ENCODE assay signal across 8 cellular contexts in genomic region chr9:132943677-132944293, GRCh38. TPM values are rescaled to one million over a fixed set of nuclear protein-coding genes. Genes with fewer than 3 reads are reported as not detected.
DNase-seq lines count a peak whose midpoint lies in the region; ATAC-seq and TF ChIP-seq lines count a peak whose summit lies in the region.

No MANE protein-coding gene starts in this region.

- no peaks in the 10 kb centered on the region for H3K9me3 ChIP-seq in ovary

- peaks cover 3% of the 10 kb centered on the region for H3K4me1 ChIP-seq in ovary (ENCODE audit: insufficient read depth)

- peak overlapping the region; percentile 98 for H3K4me3 ChIP-seq in ovary

- WGBS in ovary, 3 donors: 0 to 1% (median 1%) methylated on average over 24 of the region's 24 CpGs

- TF ChIP-seq POLR2A in ovary (IDR thresholded peaks at IDR 0.05): no peak

- TF ChIP-seq CTCF in ovary (IDR thresholded peaks at IDR 0.05): no peak

- intact Hi-C loops in ovary (cut with DNase I): no loop called here

- ATAC-seq in HG02798 (IDR thresholded peaks at IDR 0.05; ENCODE audit: poor library complexity, unreplicated experiment) (peak; percentile 17), SK-N-SH treated with all-trans-retinoic acid at 6 μM for 48 hours (peak; percentile 2; the same call in 2 of the 3 replicates), esophagus mucosa (peak; percentile 20)

- peak; percentile 35 for DNase-seq in DMS 273 (lab: John Stamatoyannopoulos, UW; ENCODE audit: unreplicated experiment)
- no peak for DNase-seq in DMS 273 treated with DMSO at 0.1 percent for 48 hours (lab: John Stamatoyannopoulos, UW)
- peak in 1 of 5 donors; percentile 24 for DNase-seq in ovary
- DNase-seq in GDM1 (lab: John Stamatoyannopoulos, UW): no peak
- DNase-seq in AG08395 (ENCODE audit: low spot score): no peak

- TF ChIP-seq EP300 in ovary (IDR thresholded peaks at IDR 0.05): no peak

- peak overlapping the region; percentile 99 for H3K27ac ChIP-seq in ovary

- no peaks in the 10 kb centered on the region for H3K27me3 ChIP-seq in ovary

- no peaks in the 10 kb centered on the region for H3K36me3 ChIP-seq in ovary

TF ChIP-seq in SK-N-SH treated with all-trans-retinoic acid at 6 μM for 48 hours, 23 proteins besides CTCF, POLR2A, EP300 and RAD21:
- TF ChIP-seq ZC3H10 (CRISPR knock-in tag; IDR thresholded peaks at IDR 0.05): no peak
- TF ChIP-seq, protein P1, sequence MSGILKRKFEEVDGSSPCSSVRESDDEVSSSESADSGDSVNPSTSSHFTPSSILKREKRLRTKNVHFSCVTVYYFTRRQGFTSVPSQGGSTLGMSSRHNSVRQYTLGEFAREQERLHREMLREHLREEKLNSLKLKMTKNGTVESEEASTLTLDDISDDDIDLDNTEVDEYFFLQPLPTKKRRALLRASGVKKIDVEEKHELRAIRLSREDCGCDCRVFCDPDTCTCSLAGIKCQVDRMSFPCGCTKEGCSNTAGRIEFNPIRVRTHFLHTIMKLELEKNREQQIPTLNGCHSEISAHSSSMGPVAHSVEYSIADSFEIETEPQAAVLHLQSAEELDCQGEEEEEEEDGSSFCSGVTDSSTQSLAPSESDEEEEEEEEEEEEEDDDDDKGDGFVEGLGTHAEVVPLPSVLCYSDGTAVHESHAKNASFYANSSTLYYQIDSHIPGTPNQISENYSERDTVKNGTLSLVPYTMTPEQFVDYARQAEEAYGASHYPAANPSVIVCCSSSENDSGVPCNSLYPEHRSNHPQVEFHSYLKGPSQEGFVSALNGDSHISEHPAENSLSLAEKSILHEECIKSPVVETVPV (CRISPR knock-in tag; IDR thresholded peaks at IDR 0.05): no peak
- TF ChIP-seq BACH2 (CRISPR knock-in tag; IDR thresholded peaks at IDR 0.05; ENCODE audit: borderline replicate concordance): no peak
- TF ChIP-seq CREB5 (CRISPR knock-in tag; IDR thresholded peaks at IDR 0.05; ENCODE audit: low read depth): no peak
- TF ChIP-seq, protein P2, sequence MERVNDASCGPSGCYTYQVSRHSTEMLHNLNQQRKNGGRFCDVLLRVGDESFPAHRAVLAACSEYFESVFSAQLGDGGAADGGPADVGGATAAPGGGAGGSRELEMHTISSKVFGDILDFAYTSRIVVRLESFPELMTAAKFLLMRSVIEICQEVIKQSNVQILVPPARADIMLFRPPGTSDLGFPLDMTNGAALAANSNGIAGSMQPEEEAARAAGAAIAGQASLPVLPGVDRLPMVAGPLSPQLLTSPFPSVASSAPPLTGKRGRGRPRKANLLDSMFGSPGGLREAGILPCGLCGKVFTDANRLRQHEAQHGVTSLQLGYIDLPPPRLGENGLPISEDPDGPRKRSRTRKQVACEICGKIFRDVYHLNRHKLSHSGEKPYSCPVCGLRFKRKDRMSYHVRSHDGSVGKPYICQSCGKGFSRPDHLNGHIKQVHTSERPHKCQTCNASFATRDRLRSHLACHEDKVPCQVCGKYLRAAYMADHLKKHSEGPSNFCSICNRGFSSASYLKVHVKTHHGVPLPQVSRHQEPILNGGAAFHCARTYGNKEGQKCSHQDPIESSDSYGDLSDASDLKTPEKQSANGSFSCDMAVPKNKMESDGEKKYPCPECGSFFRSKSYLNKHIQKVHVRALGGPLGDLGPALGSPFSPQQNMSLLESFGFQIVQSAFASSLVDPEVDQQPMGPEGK (CRISPR knock-in tag; IDR thresholded peaks at IDR 0.05; ENCODE audit: borderline replicate concordance): no peak
- no peak for TF ChIP-seq ZNF70 (CRISPR knock-in tag; IDR thresholded peaks at IDR 0.05)
- TF ChIP-seq ISL1 (CRISPR knock-in tag; IDR thresholded peaks at IDR 0.05): no peak
- no peak for TF ChIP-seq TCF4 (CRISPR knock-in tag; IDR thresholded peaks at IDR 0.05; ENCODE audit: borderline replicate concordance)
- TF ChIP-seq PPARA (CRISPR knock-in tag; IDR thresholded peaks at IDR 0.05; ENCODE audit: borderline replicate concordance): no peak
- no peak for TF ChIP-seq TSHZ2 (CRISPR knock-in tag; IDR thresholded peaks at IDR 0.05)
- no peak for TF ChIP-seq OSR1 (CRISPR knock-in tag; IDR thresholded peaks at IDR 0.05)
- no peak for TF ChIP-seq ARNTL (CRISPR knock-in tag; IDR thresholded peaks at IDR 0.05; ENCODE audit: borderline replicate concordance, low read depth)
- TF ChIP-seq CSDC2 (CRISPR knock-in tag; IDR thresholded peaks at IDR 0.05): no peak
- TF ChIP-seq RARB (CRISPR knock-in tag; IDR thresholded peaks at IDR 0.05): no peak
TF ChIP-seq in SK-N-SH treated with all-trans-retinoic acid at 6 μM for 48 hours: peak in this region for 0.

RNA-seq across cellular contexts. Expression of gene TSC1, which starts 0.6 kb away (rescaled TPM):
- 22.6 TPM for total RNA-seq in esophagus mucosa
- total RNA-seq in ovary: 10 to 100 TPM; 24.4 to 49.1 (median 42.0) TPM
- polyA plus RNA-seq in ovary: 10 to 100 TPM; 18.9 to 32.9 TPM

RNA-seq across cellular contexts. Expression of gene GFI1B, which starts 34.7 kb away (rescaled TPM):
- total RNA-seq in esophagus mucosa (not detected), ovary (not detected)
- under 1 TPM in 1 of 2 donors, not detected in 1; 0.05 TPM for polyA plus RNA-seq in ovary
